16 cellular contexts compared by ENCODE assay signal in genomic region chr7:105297309-105297708, GRCh38.
DNase-seq lines count a peak whose midpoint lies in the region; ATAC-seq lines count a peak whose summit lies in the region.
"Had no signal": no experiment of that assay in that cellular context is flagged by ENCODE, and none has a peak within 500 bp of the region (broad histone marks: within the 10 kb centered on the region; RNA-seq: fewer than 3 reads in every experiment).

No MANE protein-coding gene starts in this region.

- intact Hi-C loops in activated CD4-positive, alpha-beta T cell treated with anti-CD3 and anti-CD28 coated beads, Interleukin-2, amount 10 ng/mL, durations not matched to agents 24 days and 14 days (cut with micrococcal nuclease), result loop anchor here (5.0 to 10.0 kb wide), 4 partner anchors 90 to 355 kb away; partner anchors contain the start of genes KMT2E and SRPK2
- intact Hi-C loops in activated T-helper 1 cell treated with anti-CD3 and anti-CD28 coated beads, Interleukin-12 subunit alpha, Interleukin-12 subunit beta, Interleukin-2, Interleukin-4 antibody, amounts not matched to agents 30 ng/mL and 10 ng/mL and 1 ng/mL, durations not matched to agents 14 hours and 24 hours and 36 hours (cut with micrococcal nuclease), result loop anchor here (5.0 to 10.0 kb wide), 3 partner anchors 90 to 1877 kb away; no protein-coding TSS in a partner anchor

- no peaks in the 10 kb centered on the region for H3K27me3 Mint-ChIP-seq in activated CD4-positive, alpha-beta T cell treated with anti-CD3 and anti-CD28 coated beads, Interleukin-2, amount 10 ng/mL, durations not matched to agents 24 days and 14 days
- H3K27me3 Mint-ChIP-seq in stimulated activated naive CD8-positive, alpha-beta T cell treated with anti-CD3 and anti-CD28 coated beads, Interleukin-15, Interleukin-2, amounts not matched to agents 100 ng/mL and 50 ng/mL, for 24 hours, result no peaks in the 10 kb centered on the region
- no peaks in the 10 kb centered on the region for H3K27me3 Mint-ChIP-seq in stimulated activated naive CD8-positive, alpha-beta T cell treated with anti-CD3 and anti-CD28 coated beads, Interleukin-15, amount 100 ng/mL, for 72 hours
- H3K27me3 Mint-ChIP-seq in activated T-helper 1 cell treated with anti-CD3 and anti-CD28 coated beads, Interleukin-12 subunit alpha, Interleukin-12 subunit beta, Interleukin-2, Interleukin-4 antibody, amounts not matched to agents 30 ng/mL and 10 ng/mL and 1 ng/mL, durations not matched to agents 14 hours and 24 hours and 36 hours (ENCODE audit: insufficient read depth), result no peaks in the 10 kb centered on the region

- peaks cover 40% of the 10 kb centered on the region for H3K4me1 Mint-ChIP-seq in activated CD4-positive, alpha-beta T cell treated with anti-CD3 and anti-CD28 coated beads, Interleukin-2, amount 10 ng/mL, durations not matched to agents 24 days and 14 days
- peaks cover 47% of the 10 kb centered on the region for H3K4me1 Mint-ChIP-seq in stimulated activated naive CD8-positive, alpha-beta T cell treated with anti-CD3 and anti-CD28 coated beads, Interleukin-15, Interleukin-2, amounts not matched to agents 100 ng/mL and 50 ng/mL, for 24 hours (ENCODE audit: low read depth)
- peaks cover 65% of the 10 kb centered on the region for H3K4me1 Mint-ChIP-seq in stimulated activated naive CD8-positive, alpha-beta T cell treated with anti-CD3 and anti-CD28 coated beads, Interleukin-15, amount 100 ng/mL, for 72 hours
- H3K4me1 Mint-ChIP-seq in activated T-helper 1 cell treated with anti-CD3 and anti-CD28 coated beads, Interleukin-12 subunit alpha, Interleukin-12 subunit beta, Interleukin-2, Interleukin-4 antibody, amounts not matched to agents 30 ng/mL and 10 ng/mL and 1 ng/mL, durations not matched to agents 14 hours and 24 hours and 36 hours (ENCODE audit: low read depth), result peaks cover 53% of the 10 kb centered on the region
- peaks cover 53% of the 10 kb centered on the region for H3K4me1 Mint-ChIP-seq in stimulated activated effector memory CD8-positive, alpha-beta T cell treated with anti-CD3 and anti-CD28 coated beads, Interleukin-12 subunit alpha, Interleukin-12 subunit beta, amount 100 ng/mL, for 72 hours

- DNase-seq in activated CD4-positive, alpha-beta T cell treated with anti-CD3 and anti-CD28 coated beads, Interleukin-2, amount 10 ng/mL, durations not matched to agents 24 days and 14 days, result no peak
- DNase-seq in activated CD4-positive, alpha-beta T cell treated with anti-CD3 and anti-CD28 coated beads for 1 hour, result no peak
- DNase-seq in stimulated activated naive CD8-positive, alpha-beta T cell treated with anti-CD3 and anti-CD28 coated beads, Interleukin-15, amount 100 ng/mL, for 72 hours, result no peak
- no peak for DNase-seq in activated T-helper 1 cell treated with anti-CD3 and anti-CD28 coated beads, Interleukin-12 subunit alpha, Interleukin-12 subunit beta, Interleukin-2, Interleukin-4 antibody, amounts not matched to agents 30 ng/mL and 10 ng/mL and 1 ng/mL, durations not matched to agents 14 hours and 24 hours and 36 hours (ENCODE audit: low spot score)
- no peak for DNase-seq in stimulated activated effector memory CD8-positive, alpha-beta T cell treated with anti-CD3 and anti-CD28 coated beads, Interleukin-12 subunit alpha, Interleukin-12 subunit beta, amount 100 ng/mL, for 72 hours (ENCODE audit: low spot score in 2 of 2)
- DNase-seq in GM03348 (ENCODE audit: low spot score), result no peak
- no peak for DNase-seq in kidney tubule cell (ENCODE audit: low spot score)
- DNase-seq: KBM-7, MG63, NCI-H1105, NCI-H1694 treated with DMSO at 0.1 percent for 48 hours, NCI-H345, NCI-H526 treated with DMSO at 0.1 percent for 48 hours had no signal

- no peak for ATAC-seq in stimulated activated naive CD8-positive, alpha-beta T cell treated with anti-CD3 and anti-CD28 coated beads, Interleukin-15, amount 100 ng/mL, for 72 hours
- no peak for ATAC-seq in stimulated activated effector memory CD8-positive, alpha-beta T cell treated with anti-CD3 and anti-CD28 coated beads, Interleukin-12 subunit alpha, Interleukin-12 subunit beta, amount 100 ng/mL, for 72 hours
- ATAC-seq: A549 had no signal

- no peak overlapping the region for H3K4me3 Mint-ChIP-seq in activated CD4-positive, alpha-beta T cell treated with anti-CD3 and anti-CD28 coated beads, Interleukin-2, amount 10 ng/mL, durations not matched to agents 24 days and 14 days
- H3K4me3 Mint-ChIP-seq in stimulated activated naive CD8-positive, alpha-beta T cell treated with anti-CD3 and anti-CD28 coated beads, Interleukin-15, Interleukin-2, amounts not matched to agents 100 ng/mL and 50 ng/mL, for 24 hours, result no peak overlapping the region
- H3K4me3 Mint-ChIP-seq in stimulated activated naive CD8-positive, alpha-beta T cell treated with anti-CD3 and anti-CD28 coated beads, Interleukin-15, amount 100 ng/mL, for 72 hours, result no peak overlapping the region
- no peak overlapping the region for H3K4me3 Mint-ChIP-seq in activated T-helper 1 cell treated with anti-CD3 and anti-CD28 coated beads, Interleukin-12 subunit alpha, Interleukin-12 subunit beta, Interleukin-2, Interleukin-4 antibody, amounts not matched to agents 30 ng/mL and 10 ng/mL and 1 ng/mL, durations not matched to agents 14 hours and 24 hours and 36 hours
- no peak overlapping the region for H3K4me3 Mint-ChIP-seq in stimulated activated effector memory CD8-positive, alpha-beta T cell treated with anti-CD3 and anti-CD28 coated beads, Interleukin-12 subunit alpha, Interleukin-12 subunit beta, amount 100 ng/mL, for 72 hours
- H3K4me3 Mint-ChIP-seq: CD14-positive monocyte had no signal

- H3K36me3 Mint-ChIP-seq in activated CD4-positive, alpha-beta T cell treated with anti-CD3 and anti-CD28 coated beads, Interleukin-2, amount 10 ng/mL, durations not matched to agents 24 days and 14 days (ENCODE audit: low read depth), result peaks cover 11% of the 10 kb centered on the region
- peaks cover 17% of the 10 kb centered on the region for H3K36me3 Mint-ChIP-seq in stimulated activated naive CD8-positive, alpha-beta T cell treated with anti-CD3 and anti-CD28 coated beads, Interleukin-15, Interleukin-2, amounts not matched to agents 100 ng/mL and 50 ng/mL, for 24 hours (ENCODE audit: low read depth)
- peaks cover 5% of the 10 kb centered on the region for H3K36me3 Mint-ChIP-seq in activated T-helper 1 cell treated with anti-CD3 and anti-CD28 coated beads, Interleukin-12 subunit alpha, Interleukin-12 subunit beta, Interleukin-2, Interleukin-4 antibody, amounts not matched to agents 30 ng/mL and 10 ng/mL and 1 ng/mL, durations not matched to agents 14 hours and 24 hours and 36 hours (ENCODE audit: low read depth)
- H3K36me3 Mint-ChIP-seq in stimulated activated effector memory CD8-positive, alpha-beta T cell treated with anti-CD3 and anti-CD28 coated beads, Interleukin-12 subunit alpha, Interleukin-12 subunit beta, amount 100 ng/mL, for 72 hours, result no peaks in the 10 kb centered on the region
- H3K36me3 Mint-ChIP-seq: CD14-positive monocyte had no signal

- H3K27ac Mint-ChIP-seq in activated CD4-positive, alpha-beta T cell treated with anti-CD3 and anti-CD28 coated beads, Interleukin-2, amount 10 ng/mL, durations not matched to agents 24 days and 14 days, result peak overlapping the region; percentile 74
- peak overlapping the region; percentile 76 for H3K27ac Mint-ChIP-seq in stimulated activated naive CD8-positive, alpha-beta T cell treated with anti-CD3 and anti-CD28 coated beads, Interleukin-15, Interleukin-2, amounts not matched to agents 100 ng/mL and 50 ng/mL, for 24 hours
- H3K27ac Mint-ChIP-seq in stimulated activated naive CD8-positive, alpha-beta T cell treated with anti-CD3 and anti-CD28 coated beads, Interleukin-15, amount 100 ng/mL, for 72 hours, result no peak overlapping the region
- H3K27ac Mint-ChIP-seq in activated T-helper 1 cell treated with anti-CD3 and anti-CD28 coated beads, Interleukin-12 subunit alpha, Interleukin-12 subunit beta, Interleukin-2, Interleukin-4 antibody, amounts not matched to agents 30 ng/mL and 10 ng/mL and 1 ng/mL, durations not matched to agents 14 hours and 24 hours and 36 hours, result peak overlapping the region; percentile 61
- peak overlapping the region; percentile 75 for H3K27ac Mint-ChIP-seq in stimulated activated effector memory CD8-positive, alpha-beta T cell treated with anti-CD3 and anti-CD28 coated beads, Interleukin-12 subunit alpha, Interleukin-12 subunit beta, amount 100 ng/mL, for 72 hours
- H3K27ac Mint-ChIP-seq: CD14-positive monocyte had no signal

- H3K9me3 Mint-ChIP-seq in activated CD4-positive, alpha-beta T cell treated with anti-CD3 and anti-CD28 coated beads, Interleukin-2, amount 10 ng/mL, durations not matched to agents 24 days and 14 days, result peaks cover 6% of the 10 kb centered on the region
- no peaks in the 10 kb centered on the region for H3K9me3 Mint-ChIP-seq in stimulated activated naive CD8-positive, alpha-beta T cell treated with anti-CD3 and anti-CD28 coated beads, Interleukin-15, Interleukin-2, amounts not matched to agents 100 ng/mL and 50 ng/mL, for 24 hours
- no peaks in the 10 kb centered on the region for H3K9me3 Mint-ChIP-seq in stimulated activated naive CD8-positive, alpha-beta T cell treated with anti-CD3 and anti-CD28 coated beads, Interleukin-15, amount 100 ng/mL, for 72 hours
- H3K9me3 Mint-ChIP-seq in activated T-helper 1 cell treated with anti-CD3 and anti-CD28 coated beads, Interleukin-12 subunit alpha, Interleukin-12 subunit beta, Interleukin-2, Interleukin-4 antibody, amounts not matched to agents 30 ng/mL and 10 ng/mL and 1 ng/mL, durations not matched to agents 14 hours and 24 hours and 36 hours, result no peaks in the 10 kb centered on the region
- no peaks in the 10 kb centered on the region for H3K9me3 Mint-ChIP-seq in stimulated activated effector memory CD8-positive, alpha-beta T cell treated with anti-CD3 and anti-CD28 coated beads, Interleukin-12 subunit alpha, Interleukin-12 subunit beta, amount 100 ng/mL, for 72 hours
- H3K9me3 Mint-ChIP-seq: CD14-positive monocyte had no signal

Comparison
In these comparisons a context has a peak if more than half of its experiments do, and no peak if none do; other contexts are left out.
1. H3K27ac Mint-ChIP-seq: peak in activated CD4-positive, alpha-beta T cell treated with anti-CD3 and anti-CD28 coated beads, Interleukin-2, amount 10 ng/mL, durations not matched to agents 24 days and 14 days (single experiment), stimulated activated naive CD8-positive, alpha-beta T cell treated with anti-CD3 and anti-CD28 coated beads, Interleukin-15, Interleukin-2, amounts not matched to agents 100 ng/mL and 50 ng/mL, for 24 hours (single experiment), activated T-helper 1 cell treated with anti-CD3 and anti-CD28 coated beads, Interleukin-12 subunit alpha, Interleukin-12 subunit beta, Interleukin-2, Interleukin-4 antibody, amounts not matched to agents 30 ng/mL and 10 ng/mL and 1 ng/mL, durations not matched to agents 14 hours and 24 hours and 36 hours (single experiment) and stimulated activated effector memory CD8-positive, alpha-beta T cell treated with anti-CD3 and anti-CD28 coated beads, Interleukin-12 subunit alpha, Interleukin-12 subunit beta, amount 100 ng/mL, for 72 hours (single experiment); none in stimulated activated naive CD8-positive, alpha-beta T cell treated with anti-CD3 and anti-CD28 coated beads, Interleukin-15, amount 100 ng/mL, for 72 hours (0 of 2).